23 cellular contexts compared by ENCODE assay signal in genomic region chr9:95332860-95333259, GRCh38. TPM values are rescaled to one million over a fixed set of nuclear protein-coding genes. Genes with fewer than 3 reads are reported as not detected.
DNase-seq lines count a peak whose midpoint lies in the region; ATAC-seq, FAIRE-seq and TF ChIP-seq lines count a peak whose summit lies in the region.
"Had no signal": no experiment of that assay in that cellular context is flagged by ENCODE, and none has a peak within 500 bp of the region (broad histone marks: within the 10 kb centered on the region; RNA-seq: fewer than 3 reads in every experiment).

No MANE protein-coding gene starts in this region.

- CTCF ChIA-PET in A549 (lab: Yijun Ruan, JAX) (interaction anchor here (1.3 to 1.4 kb wide), 2 partner anchors 8 to 12 kb away, joined by 3 to 5 read pairs; no protein-coding TSS in a partner anchor), K562 (lab: Yijun Ruan, JAX; ENCODE audit: low intra/inter-chr PET ratio) (no interaction called here)

- intact Hi-C loops in K562 (cut with micrococcal nuclease) (no loop called here), Right ventricle myocardium inferior (cut with DNase I) (no loop called here)

- H3K4me3 ChIP-seq in A549, result no peak overlapping the region
- H3K4me3 ChIP-seq in K562, result no peak overlapping the region
- H3K4me3 ChIP-seq: BLaER1 treated with 17β-estradiol and CSF1 and Interleukin-3, amounts not matched to agents 10 nM and 100 nM; GM12878; GM23338 had no signal

- no peak overlapping the region for H2AFZ ChIP-seq in K562 (ENCODE audit: low read depth, low read length)
- H2AFZ ChIP-seq: GM23338 had no signal

- POLR2A ChIA-PET in A549 (lab: Yijun Ruan, JAX), result no interaction called here
- POLR2A ChIA-PET in K562 (lab: Yijun Ruan, JAX), result interaction anchor here (0.5 to 1.5 kb wide), 3 partner anchors 9 to 652 kb away, joined by 3 to 4 read pairs (median 3); no protein-coding TSS in a partner anchor

- TF ChIP-seq RAD21 in A549 (conservative IDR thresholded peaks at IDR 0.05 in 1 of 2, IDR thresholded peaks at IDR 0.05 in 1 of 2) (no peak), K562 (CRISPR knock-in tag; conservative IDR thresholded peaks at IDR 0.05 in 1 of 2, IDR thresholded peaks at IDR 0.05 in 1 of 2) (no peak)

- ATAC-seq in A549 (no peak), K562 (no peak; the same call in 2 of the 3 replicates), omental fat pad (ENCODE audit: low FRiP score) (peak; percentile 18), Right ventricle myocardium inferior (no peak)
- ATAC-seq: CD8-positive, alpha-beta T cell; GM12878; GM23338; HCT116 had no signal

- no peak overlapping the region for H3K4me2 ChIP-seq in A549
- H3K4me2 ChIP-seq in K562 (ENCODE audit: insufficient read depth, low read length), result no peak overlapping the region
- H3K4me2 ChIP-seq: BLaER1 treated with 17β-estradiol and CSF1 and Interleukin-3, amounts not matched to agents 10 nM and 100 nM; GM23338 had no signal

- in situ Hi-C loops in SK-MEL-5 (cut with HindIII; ENCODE audit: low pct_unique_long_range_greater_than_20kb, low sequenced_read_pairs), result no loop called here
- in situ Hi-C loops in K562 (cut with MboI), result no loop called here

- H3K27ac ChIP-seq in A549, result no peak overlapping the region
- no peak overlapping the region for H3K27ac ChIP-seq in K562 (ENCODE audit: extremely low read depth, low read depth, low read length)
- H3K27ac ChIP-seq: BLaER1 treated with 17β-estradiol and CSF1 and Interleukin-3, amounts not matched to agents 10 nM and 100 nM had no signal

- H3K79me2 ChIP-seq in K562 (ENCODE audit: control insufficient read depth, insufficient read depth, low read length), result no peaks in the 10 kb centered on the region

- H3K36me3 ChIP-seq in K562 (ENCODE audit: control insufficient read depth, insufficient read depth, low read length), result no peaks in the 10 kb centered on the region

- TF ChIP-seq POLR2A in A549 (IDR thresholded peaks at IDR 0.05; ENCODE audit: low read length), result no peak
- TF ChIP-seq POLR2A in K562 (conservative IDR thresholded peaks at IDR 0.05), result no peak

- FAIRE-seq in A549 (lab: Jason Lieb, UNC), result no peak
- FAIRE-seq in K562 (lab: Jason Lieb, UNC), result peak; percentile 65
- FAIRE-seq: GM12878, GM19239 had no signal

- H3K4me1 ChIP-seq in A549 (no peaks in the 10 kb centered on the region), K562 (replicated peaks in 1 of 2; ENCODE audit: control insufficient read depth in 2 of 2, insufficient read depth in 2 of 2, low read length in 2 of 2) (no peaks in the 10 kb centered on the region)
- H3K4me1 ChIP-seq: BLaER1 treated with 17β-estradiol and CSF1 and Interleukin-3, amounts not matched to agents 10 nM and 100 nM had no signal

- H3K9me1 ChIP-seq in K562 (ENCODE audit: control insufficient read depth, insufficient read depth, low read length), result no peaks in the 10 kb centered on the region

- TF ChIP-seq CTCF in A549 (IDR thresholded peaks at IDR 0.05), result no peak
- no peak for TF ChIP-seq CTCF in K562 (IDR thresholded peaks at IDR 0.05 in 2 of 3, conservative IDR thresholded peaks at IDR 0.05 in 1 of 3; ENCODE audit: insufficient read depth in 2 of 3, low read depth in 1 of 3, low read length in 3 of 3)
- TF ChIP-seq CTCF in omental fat pad (IDR thresholded peaks at IDR 0.05), result no peak

- peaks cover 0 to 14% of the 10 kb centered on the region in 2 experiments; a peak in 2 of 5 replicates for H3K27me3 ChIP-seq in K562 (ENCODE audit: control insufficient read depth in 2 of 2, insufficient read depth in 2 of 2, low read length in 2 of 2)
- H3K27me3 ChIP-seq: BLaER1 treated with 17β-estradiol and CSF1 and Interleukin-3, amounts not matched to agents 10 nM and 100 nM had no signal

- no TSS peak for BruUV-seq in K562 (replicated peaks; lab: Mats Ljungman, UMichigan)

- H4K20me1 ChIP-seq in K562 (replicated peaks; ENCODE audit: control insufficient read depth, insufficient read depth, low read length), result no peaks in the 10 kb centered on the region
- H4K20me1 ChIP-seq: BLaER1 treated with 17β-estradiol and CSF1 and Interleukin-3, amounts not matched to agents 10 nM and 100 nM had no signal

- TF ChIP-seq EP300 in A549 (IDR thresholded peaks at IDR 0.05) (no peak), K562 (IDR thresholded peaks at IDR 0.05; ENCODE audit: low read length) (no peak)

- 78% methylated on average over 2 of the region's 2 CpGs for WGBS in A549 (ENCODE audit: missing lambda C conversion rate)
- 0% methylated on average over 2 of the region's 2 CpGs for WGBS in K562 (ENCODE audit: insufficient coverage, low coverage, missing lambda C conversion rate)

- H3K9ac ChIP-seq in K562 (ENCODE audit: insufficient read depth in 1 of 2, low read depth in 2 of 2, low read length in 2 of 2), result no peak overlapping the region
- H3K9ac ChIP-seq: BLaER1 treated with 17β-estradiol and CSF1 and Interleukin-3, amounts not matched to agents 10 nM and 100 nM had no signal

- peak in 1 of 2 experiments; percentile 17 for DNase-seq in A549 (ENCODE audit: low read depth in 1 of 2, low spot score in 1 of 2)
- DNase-seq in SK-MEL-5 (ENCODE audit: low read depth, low spot score), result peak; percentile 13
- no peak for DNase-seq in K562 (ENCODE audit: extremely low read depth in 1 of 4, low spot score in 3 of 4)
- no peak for DNase-seq in omental fat pad (ENCODE audit: low spot score)
- no peak for DNase-seq in NCI-H1092 treated with DMSO at 0.1 percent for 48 hours (lab: John Stamatoyannopoulos, UW)
- DNase-seq in NCI-H510A (lab: John Stamatoyannopoulos, UW), result no peak
- no peak for DNase-seq in COLO668 (lab: John Stamatoyannopoulos, UW; ENCODE audit: unreplicated experiment)
- DNase-seq in Right ventricle myocardium inferior (ENCODE audit: missing footprints), result no peak
- DNase-seq: 8988T; CD8-positive, alpha-beta T cell; COR-L47; DMS 273 treated with DMSO at 0.1 percent for 48 hours; DMS53; DND-41; EL; H7; HFFc6; KBM-7 had no signal

- H3K9me3 ChIP-seq in A549 (peaks cover 3% of the 10 kb centered on the region; the same call in 1 of the 3 replicates), K562 (replicated peaks; ENCODE audit: control insufficient read depth, insufficient read depth, low read depth, low read length) (no peaks in the 10 kb centered on the region)

TF ChIP-seq in A549, 52 proteins besides CTCF, POLR2A, EP300 and RAD21 (continues in another document):
- TF ChIP-seq RNF2 (IDR thresholded peaks at IDR 0.05; ENCODE audit: borderline replicate concordance, low read depth) (no peak), BCL3 (IDR thresholded peaks at IDR 0.05) (no peak), MAFK (IDR thresholded peaks at IDR 0.05; ENCODE audit: partially characterized antibody) (peak; percentile 93)

TF ChIP-seq in K562, 482 proteins besides CTCF, POLR2A, EP300 and RAD21 (continues in another document):
- peak; percentile 85 for TF ChIP-seq MAFG (tag; conservative IDR thresholded peaks at IDR 0.05)
- TF ChIP-seq ZNF354B (CRISPR knock-in tag; IDR thresholded peaks at IDR 0.05), result no peak
- TF ChIP-seq MAFF (IDR thresholded peaks at IDR 0.05; ENCODE audit: low read length), result peak; percentile 69
- TF ChIP-seq, protein P1, sequence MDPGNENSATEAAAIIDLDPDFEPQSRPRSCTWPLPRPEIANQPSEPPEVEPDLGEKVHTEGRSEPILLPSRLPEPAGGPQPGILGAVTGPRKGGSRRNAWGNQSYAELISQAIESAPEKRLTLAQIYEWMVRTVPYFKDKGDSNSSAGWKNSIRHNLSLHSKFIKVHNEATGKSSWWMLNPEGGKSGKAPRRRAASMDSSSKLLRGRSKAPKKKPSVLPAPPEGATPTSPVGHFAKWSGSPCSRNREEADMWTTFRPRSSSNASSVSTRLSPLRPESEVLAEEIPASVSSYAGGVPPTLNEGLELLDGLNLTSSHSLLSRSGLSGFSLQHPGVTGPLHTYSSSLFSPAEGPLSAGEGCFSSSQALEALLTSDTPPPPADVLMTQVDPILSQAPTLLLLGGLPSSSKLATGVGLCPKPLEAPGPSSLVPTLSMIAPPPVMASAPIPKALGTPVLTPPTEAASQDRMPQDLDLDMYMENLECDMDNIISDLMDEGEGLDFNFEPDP (CRISPR knock-in tag; IDR thresholded peaks at IDR 0.05), result no peak
- TF ChIP-seq CHCHD3 (CRISPR knock-in tag; IDR thresholded peaks at IDR 0.05), result no peak
- TF ChIP-seq SNAPC5 (CRISPR knock-in tag; IDR thresholded peaks at IDR 0.05), result no peak
- peak; percentile 88 for TF ChIP-seq C11orf30 (IDR thresholded peaks at IDR 0.05; ENCODE audit: low read depth)
- TF ChIP-seq ZNF253 (CRISPR knock-in tag; conservative IDR thresholded peaks at IDR 0.05), result no peak
- peak; percentile 95 for TF ChIP-seq ZNF316 (IDR thresholded peaks at IDR 0.05)

RNA-seq across cellular contexts. Expression of gene FANCC, which starts 15.4 kb away (rescaled TPM):
- polyA plus RNA-seq in A549 (2011; rRNA removed) (24.9 and 26.5 TPM in 2 replicates), A549 (2017; fragmentation: RNase III; extraction: RNeasy Plus Mini Kit Qiagen cat#74134 plus additional on column Dnase treatment) (12.1 to 14.1 TPM (median 13.5 TPM) in 3 replicates), K562 (2011; rRNA removed) (14.1 and 18.4 TPM in 2 replicates), K562 (2014; fragmentation: Illumina TruSeq; extraction: Trizol) (12.6 and 14.3 TPM in 2 replicates), K562 (2014; fragmentation: Nextera tagmentation; extraction: Ambion mirVana) (1 to 10 TPM; 4.6 to 5.7 TPM), K562 (2014; rRNA removed) (10.7 and 11.3 TPM in 2 replicates)
- polyA plus RNA-seq in A549 (2012; cell fraction: cytosol; rRNA removed), result 8.1 and 10.7 TPM in 2 replicates
- 10.5 and 14.0 TPM in 2 replicates for polyA plus RNA-seq in A549 (2012; cell fraction: nucleus; rRNA removed)
- polyA minus RNA-seq in A549 (2011; rRNA and poly(A)+ RNA removed), result 19.5 and 23.0 TPM in 2 replicates
- 4.6 and 5.5 TPM in 2 replicates for total RNA-seq in SK-MEL-5 (2014; rRNA removed; shearing (Covaris generic))
- polyA plus RNA-seq in SK-MEL-5 (2015; cell fraction: cytosol; rRNA removed), result 9.4 and 11.2 TPM in 2 replicates
- polyA plus RNA-seq in SK-MEL-5 (2015; cell fraction: nucleus; rRNA removed), result 12.1 and 15.4 TPM in 2 replicates
- 51.4 and 103 TPM in 2 replicates for total RNA-seq in K562 (2011; cell fraction: chromatin; rRNA removed; ENCODE audit: low replicate concordance)
- 20.2 and 31.6 TPM in 2 replicates for total RNA-seq in K562 (2011; cell fraction: nucleolus; rRNA removed)
- 37.0 and 50.2 TPM in 2 replicates for total RNA-seq in K562 (2011; cell fraction: nucleoplasm; rRNA removed)
- total RNA-seq in K562 (2014; rRNA removed) (9.1 and 10.2 TPM in 2 replicates), K562 (2014; rRNA removed; fragmentation: Illumina TruSeq; extraction: Trizol) (14.4 and 16.0 TPM in 2 replicates), K562 (2015; rRNA removed; fragmentation: Illumina TruSeq; extraction: Trizol) (11.8 and 14.2 TPM in 2 replicates), K562 (2021) (14.1 and 16.8 TPM in 2 replicates), omental fat pad (1 to 10 TPM; 4.6 to 6.8 (median 6.1) TPM), Right ventricle myocardium inferior (6.1 TPM)
- 10.5 and 10.6 TPM in 2 replicates for polyA plus RNA-seq in K562 (2011; cell fraction: cytosol; rRNA removed)
- polyA plus RNA-seq in K562 (2011; cell fraction: nucleus; rRNA removed), result 11.8 and 13.1 TPM in 2 replicates
- polyA plus RNA-seq in K562 (2012), result 9.6 and 15.5 TPM in 2 replicates
- 16.2 and 17.9 TPM in 2 replicates for polyA minus RNA-seq in K562 (2011; rRNA and poly(A)+ RNA removed)
- polyA minus RNA-seq in K562 (2011; cell fraction: cytosol; rRNA and poly(A)+ RNA removed), result 8.0 and 8.4 TPM in 2 replicates
- 26.7 and 50.5 TPM in 2 replicates for polyA minus RNA-seq in K562 (2011; cell fraction: nucleus; rRNA and poly(A)+ RNA removed)

Comparison
In these comparisons a context has a peak if more than half of its experiments do, and no peak if none do; other contexts are left out.
1. Of the 35 proteins assayed by ChIP-seq in both K562 and A549: peak only in K562: none; only in A549: none; in both: MAFK; in neither: 34.